In the genomic region with DNA sequence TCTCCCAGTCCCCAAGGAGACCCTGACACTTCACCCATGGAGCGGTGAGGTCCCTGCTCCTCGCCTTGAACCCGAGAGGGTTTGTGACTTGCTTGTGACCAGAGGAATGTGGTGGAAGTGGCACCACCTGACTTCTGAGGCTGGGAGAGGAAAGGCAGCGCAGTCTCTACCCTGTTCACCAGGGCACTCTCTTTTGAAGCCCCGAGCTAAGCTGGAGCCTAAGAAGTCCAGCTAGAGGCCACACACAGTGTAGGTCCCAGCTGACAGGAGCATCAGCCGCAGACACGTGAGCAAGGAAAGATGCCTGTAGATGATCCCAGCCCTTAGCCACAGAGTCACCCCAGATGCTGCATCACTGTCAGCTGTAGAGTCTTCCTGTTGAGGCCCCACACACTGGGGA, we compare ENCODE assay signal across 22 cellular contexts. TPM values are rescaled to one million over a fixed set of nuclear protein-coding genes. Genes with fewer than 3 reads are reported as not detected.
A peak's percentile ranks its signal among the peaks of the same experiment; 100 is the strongest.
DNase-seq lines count a peak whose midpoint lies in the region; TF ChIP-seq lines count a peak whose summit lies in the region.
"Had no signal": no experiment of that assay in that cellular context is flagged by ENCODE, and none has a peak within 500 bp of the region (broad histone marks: within the 10 kb centered on the region; RNA-seq: fewer than 3 reads in every experiment).

No MANE protein-coding gene starts in this region.

- 95% methylated on average over 7 of the region's 7 CpGs for WGBS in mesenchymal stem cell
- WGBS in sigmoid colon, 2 donors, result 93 to 95% methylated on average over 7 of the region's 7 CpGs

- no peak overlapping the region for H2BK120ac ChIP-seq in mesenchymal stem cell (ENCODE audit: low read depth, low read length)

- H3K27me3 ChIP-seq in mesenchymal stem cell (ENCODE audit: control insufficient read depth in 1 of 2, insufficient read depth in 1 of 2, low read length in 2 of 2), result peaks cover 0 to 23% of the 10 kb centered on the region in 2 experiments
- no peaks in the 10 kb centered on the region for H3K27me3 ChIP-seq in sigmoid colon
- H3K27me3 ChIP-seq: hepatocyte, ovary, right atrium auricular region, thyroid gland had no signal

- no peak overlapping the region for H3K14ac ChIP-seq in mesenchymal stem cell (ENCODE audit: low read length in 2 of 2)

- no peak overlapping the region for H3K4me3 ChIP-seq in mesenchymal stem cell (ENCODE audit: insufficient read depth in 1 of 2, low read depth in 1 of 2, low read length in 2 of 2)
- H3K4me3 ChIP-seq in sigmoid colon, result no peak overlapping the region
- H3K4me3 ChIP-seq: hepatocyte, ovary, right atrium auricular region, thyroid gland had no signal

- peak; percentile 30 for DNase-seq in activated effector memory CD4-positive, alpha-beta T cell treated with anti-CD3 and anti-CD28 coated beads, Interleukin-2, amount 50 U/mL, for 16 hours
- no peak for DNase-seq in activated effector memory CD4-positive, alpha-beta T cell treated with Interleukin-2 at 50 U/mL for 16 hours
- DNase-seq in mesenchymal stem cell (no peak), sigmoid colon (peak; percentile 60), ACHN (no peak), amniotic stem cell (lab: John Stamatoyannopoulos, UW) (no peak), mucosa of gallbladder (ENCODE audit: low spot score) (no peak), RPMI8226 (no peak)
- DNase-seq: activated CD4-positive, alpha-beta T cell treated with anti-CD3 and anti-CD28 coated beads, Interleukin-2, amount 50 U/mL, for 1 hour; activated T-cell treated with anti-CD3 and anti-CD28 coated beads, Interleukin-2, amount 50 U/mL, for 4 hours; Caco-2; kidney glomerular epithelial cell; NCI-H1048; NCI-H82; stimulated activated CD8-positive, alpha-beta memory T cell treated with anti-CD3 and anti-CD28 coated beads, Interleukin-4, amount 100 ng/mL, for 48 hours; thyroid gland had no signal

- intact Hi-C loops in sigmoid colon (cut with DNase I), result loop anchor here (5.0 kb wide), 1 partner anchor 102 kb away; no protein-coding TSS in a partner anchor

- H2BK15ac ChIP-seq in mesenchymal stem cell (ENCODE audit: low read depth, poor library complexity, severe bottlenecking), result peak overlapping the region; percentile 44

- peaks cover 0 to 13% of the 10 kb centered on the region in 2 experiments for H3K36me3 ChIP-seq in mesenchymal stem cell (ENCODE audit: control insufficient read depth in 1 of 2, insufficient read depth in 2 of 2, low read depth in 1 of 2, low read length in 2 of 2)
- H3K36me3 ChIP-seq in sigmoid colon, result no peaks in the 10 kb centered on the region
- H3K36me3 ChIP-seq: ovary, thyroid gland had no signal

- in situ Hi-C loops in ACHN (cut with HindIII; ENCODE audit: low pct_ligation_motif_present, low pct_unique_long_range_greater_than_20kb, low sequenced_read_pairs), result no loop called here

- no peak overlapping the region for H3K4me2 ChIP-seq in mesenchymal stem cell (ENCODE audit: low read length, poor library complexity, severe bottlenecking)

- peak overlapping the region; percentile 71 for H4K91ac ChIP-seq in mesenchymal stem cell (ENCODE audit: low read length)

- no peak overlapping the region for H3K9ac ChIP-seq in mesenchymal stem cell (ENCODE audit: low read length)

- no peak for TF ChIP-seq EP300 in sigmoid colon (IDR thresholded peaks at IDR 0.05)

- no peak overlapping the region for H4K8ac ChIP-seq in mesenchymal stem cell (ENCODE audit: low read length)

- no peak overlapping the region for H3K23ac ChIP-seq in mesenchymal stem cell (ENCODE audit: low read length in 2 of 2)

- no peak overlapping the region for H2AFZ ChIP-seq in mesenchymal stem cell (ENCODE audit: low read depth, low read length)
- H2AFZ ChIP-seq: hepatocyte had no signal

- no peak for TF ChIP-seq POLR2A in sigmoid colon (IDR thresholded peaks at IDR 0.05)

- no peak overlapping the region for H3K4ac ChIP-seq in mesenchymal stem cell (ENCODE audit: low read depth in 1 of 2, low read length in 2 of 2)

- peaks cover 1% of the 10 kb centered on the region for H3K79me1 ChIP-seq in mesenchymal stem cell (replicated peaks; ENCODE audit: low read length, poor library complexity, severe bottlenecking)

- TF ChIP-seq CTCF in sigmoid colon (IDR thresholded peaks at IDR 0.05), result no peak

- H2BK12ac ChIP-seq in mesenchymal stem cell (ENCODE audit: low read length in 2 of 2), result peak overlapping the region in 1 of 2 experiments; percentile 82

- no peak overlapping the region for H2BK5ac ChIP-seq in mesenchymal stem cell (ENCODE audit: low read depth, low read length, poor library complexity, severe bottlenecking)

- H2AK5ac ChIP-seq in mesenchymal stem cell (ENCODE audit: low read length, severe bottlenecking), result peak overlapping the region; percentile 16

- H3K18ac ChIP-seq in mesenchymal stem cell (ENCODE audit: low read depth in 1 of 2, low read length in 2 of 2), result peak overlapping the region; percentile 14 to 37

- H3K9me3 ChIP-seq in mesenchymal stem cell (ENCODE audit: control insufficient read depth, low read length), result no peaks in the 10 kb centered on the region
- H3K9me3 ChIP-seq in sigmoid colon, result no peaks in the 10 kb centered on the region
- H3K9me3 ChIP-seq: Caco-2, ovary, right atrium auricular region, thyroid gland had no signal

- H3K27ac ChIP-seq in mesenchymal stem cell (ENCODE audit: low read length, poor library complexity, severe bottlenecking) (no peak overlapping the region), sigmoid colon (peak overlapping the region; percentile 94 to 99 (median 96))
- H3K27ac ChIP-seq: 22Rv1 had no signal

- H3K4me1 ChIP-seq in mesenchymal stem cell (ENCODE audit: control insufficient read depth, insufficient read depth, low read depth, low read length), result peaks cover 23% of the 10 kb centered on the region
- peaks cover 0 to 53% (median 49%) of the 10 kb centered on the region in 4 donors for H3K4me1 ChIP-seq in sigmoid colon

RNA-seq across cellular contexts. Expression of gene ANGPTL2, which starts 1.7 kb away (rescaled TPM):
- polyA plus RNA-seq in mesenchymal stem cell (2013, experiment 1 of 2), result 40.8 TPM
- 41.1 TPM for polyA plus RNA-seq in mesenchymal stem cell (2013, experiment 2 of 2)
- total RNA-seq in sigmoid colon (100 to 1,000 TPM in 1 of 4 donors, 10 to 100 TPM in 3; 50.5 to 112 (median 78.8) TPM), mucosa of gallbladder (55.2 TPM)
- 10 to 100 TPM in 1 of 3 donors, 1 to 10 TPM in 1, under 1 TPM in 1; 0.69 to 14.7 (median 9.6) TPM for polyA plus RNA-seq in sigmoid colon
- total RNA-seq: Caco-2; natural killer cell treated with Interleukin-12 subunit alpha and Interleukin-12 subunit beta and Interleukin-15 and Interleukin-18, amount 100 ng/mL, for 72 hours had no signal
- polyA plus RNA-seq: CD14-positive monocyte had no signal

Comparison
In these comparisons a context has a peak if more than half of its experiments do, and no peak if none do; other contexts are left out.
1. DNase-seq: peak in activated effector memory CD4-positive, alpha-beta T cell treated with anti-CD3 and anti-CD28 coated beads, Interleukin-2, amount 50 U/mL, for 16 hours (single experiment) and sigmoid colon (single experiment); none in activated effector memory CD4-positive, alpha-beta T cell treated with Interleukin-2 at 50 U/mL for 16 hours (single experiment), mesenchymal stem cell (single experiment), ACHN (single experiment), amniotic stem cell (single experiment), mucosa of gallbladder (single experiment) and RPMI8226 (single experiment).